In the genomic region with DNA sequence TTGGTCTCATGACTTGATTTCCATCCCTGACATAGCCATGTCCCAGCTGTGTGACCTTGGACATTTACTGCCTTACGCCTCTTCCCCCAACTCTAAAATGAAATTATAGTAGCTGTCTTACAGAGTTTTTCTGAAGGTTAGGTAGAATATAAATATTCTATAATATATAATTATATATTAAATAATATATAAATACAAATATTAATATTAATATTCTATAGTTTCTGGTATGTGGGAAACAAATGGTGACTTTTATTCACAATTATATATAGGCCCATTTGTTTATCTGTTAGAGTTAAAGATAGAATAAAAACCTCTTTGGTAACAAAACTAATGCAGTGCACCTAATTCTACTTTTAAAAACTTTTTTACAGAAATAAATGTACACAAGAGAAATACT, we compare ENCODE assay signal across 10 cellular contexts. TPM values are rescaled to one million over a fixed set of nuclear protein-coding genes. Genes with fewer than 3 reads are reported as not detected.
DNase-seq lines count a peak whose midpoint lies in the region; ATAC-seq and TF ChIP-seq lines count a peak whose summit lies in the region.
"Had no signal": no experiment of that assay in that cellular context is flagged by ENCODE, and none has a peak within 500 bp of the region (broad histone marks: within the 10 kb centered on the region; RNA-seq: fewer than 3 reads in every experiment).

No MANE protein-coding gene starts in this region.

- H3K4me1 ChIP-seq in OCI-LY3 (ENCODE audit: low read length), result peaks cover 15% of the 10 kb centered on the region; the same call in 1 of the 2 replicates

- H3K79me2 ChIP-seq in OCI-LY3 (ENCODE audit: low read length), result peaks cover 36% of the 10 kb centered on the region
- H3K79me2 ChIP-seq: parathyroid adenoma had no signal

- H3K27ac ChIP-seq in OCI-LY3 (ENCODE audit: low read length), result no peak overlapping the region
- H3K27ac ChIP-seq: parathyroid adenoma had no signal

- peaks cover 29% of the 10 kb centered on the region for H3K4me1 Mint-ChIP-seq in activated T-cell treated with anti-CD3 and anti-CD28 coated beads, Interleukin-2, amount 50 U/mL, for 72 hours (ENCODE audit: low read depth)
- peaks cover 11 to 12% of the 10 kb centered on the region in 2 donors for H3K4me1 Mint-ChIP-seq in effector memory CD8-positive, alpha-beta T cell (ENCODE audit: low read depth in 2 of 2)
- H3K4me1 Mint-ChIP-seq in stimulated activated effector memory CD8-positive, alpha-beta T cell treated with anti-CD3 and anti-CD28 coated beads, Interleukin-12 subunit alpha, Interleukin-12 subunit beta, amount 100 ng/mL, for 72 hours, result peaks cover 22% of the 10 kb centered on the region

- no peaks in the 10 kb centered on the region for H3K9me3 Mint-ChIP-seq in activated T-cell treated with anti-CD3 and anti-CD28 coated beads, Interleukin-2, amount 50 U/mL, for 72 hours
- H3K9me3 Mint-ChIP-seq in effector memory CD8-positive, alpha-beta T cell, result no peaks in the 10 kb centered on the region
- H3K9me3 Mint-ChIP-seq in stimulated activated effector memory CD8-positive, alpha-beta T cell treated with anti-CD3 and anti-CD28 coated beads, Interleukin-12 subunit alpha, Interleukin-12 subunit beta, amount 100 ng/mL, for 72 hours, result no peaks in the 10 kb centered on the region

- H3K9ac ChIP-seq in OCI-LY3 (ENCODE audit: low read length), result peak overlapping the region; percentile 87
- H3K9ac ChIP-seq: parathyroid adenoma had no signal

- no peak overlapping the region for H3K27ac Mint-ChIP-seq in activated T-cell treated with anti-CD3 and anti-CD28 coated beads, Interleukin-2, amount 50 U/mL, for 72 hours
- H3K27ac Mint-ChIP-seq in effector memory CD8-positive, alpha-beta T cell, result no peak overlapping the region
- peak overlapping the region; percentile 87 for H3K27ac Mint-ChIP-seq in stimulated activated effector memory CD8-positive, alpha-beta T cell treated with anti-CD3 and anti-CD28 coated beads, Interleukin-12 subunit alpha, Interleukin-12 subunit beta, amount 100 ng/mL, for 72 hours

- H3K36me3 ChIP-seq in OCI-LY3 (replicated peaks; ENCODE audit: low read depth, low read length), result peaks cover 15% of the 10 kb centered on the region

- H3K27me3 Mint-ChIP-seq in activated T-cell treated with anti-CD3 and anti-CD28 coated beads, Interleukin-2, amount 50 U/mL, for 72 hours (ENCODE audit: low read depth), result no peaks in the 10 kb centered on the region
- H3K27me3 Mint-ChIP-seq in effector memory CD8-positive, alpha-beta T cell, result no peaks in the 10 kb centered on the region

- H2AFZ ChIP-seq in OCI-LY3 (ENCODE audit: low read depth, low read length), result no peak overlapping the region

- H3K4me2 ChIP-seq in OCI-LY3 (ENCODE audit: low read length), result peak overlapping the region; percentile 84

- H3K9me3 ChIP-seq in OCI-LY3 (ENCODE audit: insufficient read depth, low read length), result no peaks in the 10 kb centered on the region

- no peaks in the 10 kb centered on the region for H4K20me1 ChIP-seq in OCI-LY3 (ENCODE audit: insufficient read depth, low read length)

- peak overlapping the region; percentile 85 for H3K4me3 ChIP-seq in OCI-LY3 (ENCODE audit: low read length)

- H3K36me3 Mint-ChIP-seq in activated T-cell treated with anti-CD3 and anti-CD28 coated beads, Interleukin-2, amount 50 U/mL, for 72 hours (ENCODE audit: insufficient read depth in 2 of 2), result peaks cover 3 to 18% of the 10 kb centered on the region in 2 donors
- H3K36me3 Mint-ChIP-seq in effector memory CD8-positive, alpha-beta T cell (ENCODE audit: insufficient read depth), result peaks cover 8% of the 10 kb centered on the region
- peaks cover 43% of the 10 kb centered on the region for H3K36me3 Mint-ChIP-seq in stimulated activated effector memory CD8-positive, alpha-beta T cell treated with anti-CD3 and anti-CD28 coated beads, Interleukin-12 subunit alpha, Interleukin-12 subunit beta, amount 100 ng/mL, for 72 hours

- H3K27me3 ChIP-seq in OCI-LY3 (ENCODE audit: low read depth, low read length), result no peaks in the 10 kb centered on the region

- H3K4me3 Mint-ChIP-seq in activated T-cell treated with anti-CD3 and anti-CD28 coated beads, Interleukin-2, amount 50 U/mL, for 72 hours, result peak overlapping the region; percentile 95 to 96
- H3K4me3 Mint-ChIP-seq in effector memory CD8-positive, alpha-beta T cell, result peak overlapping the region; percentile 45 to 86
- H3K4me3 Mint-ChIP-seq in stimulated activated effector memory CD8-positive, alpha-beta T cell treated with anti-CD3 and anti-CD28 coated beads, Interleukin-12 subunit alpha, Interleukin-12 subunit beta, amount 100 ng/mL, for 72 hours, result peak overlapping the region; percentile 93

- DNase-seq in activated T-cell treated with anti-CD3 and anti-CD28 coated beads, Interleukin-2, amount 50 U/mL, for 72 hours, result no peak
- DNase-seq in activated T-cell treated with anti-CD3 and anti-CD28 coated beads, Interleukin-2, amount 50 U/mL, for 1 hour, result no peak
- DNase-seq in effector memory CD8-positive, alpha-beta T cell, result no peak
- no peak for DNase-seq in stimulated activated effector memory CD8-positive, alpha-beta T cell treated with anti-CD3 and anti-CD28 coated beads, Interleukin-12 subunit alpha, Interleukin-12 subunit beta, amount 100 ng/mL, for 72 hours (ENCODE audit: low spot score in 2 of 2)
- DNase-seq in Kasumi-1 (lab: John Stamatoyannopoulos, UW), result no peak
- no peak for DNase-seq in NCI-H1930 (lab: John Stamatoyannopoulos, UW)
- no peak for DNase-seq in DMS53 treated with DMSO at 0.1 percent for 48 hours (lab: John Stamatoyannopoulos, UW; ENCODE audit: unreplicated experiment)
- DNase-seq: NCI-H1436 had no signal

- no peak for TF ChIP-seq CTCF in OCI-LY3 (IDR thresholded peaks at IDR 0.05; ENCODE audit: low read depth, low read length)

- no peak for ATAC-seq in activated T-cell treated with anti-CD3 and anti-CD28 coated beads, Interleukin-2, amount 50 U/mL, for 72 hours (replicated peaks in 1 of 2)
- no peak for ATAC-seq in effector memory CD8-positive, alpha-beta T cell (replicated peaks)
- no peak for ATAC-seq in stimulated activated effector memory CD8-positive, alpha-beta T cell treated with anti-CD3 and anti-CD28 coated beads, Interleukin-12 subunit alpha, Interleukin-12 subunit beta, amount 100 ng/mL, for 72 hours

RNA-seq across cellular contexts. Expression of gene RBBP8, which starts 1.7 kb away (rescaled TPM):
- 10 to 100 TPM; 57.2 to 64.2 TPM for total RNA-seq in activated T-cell treated with anti-CD3 and anti-CD28 coated beads, Interleukin-2, amount 50 U/mL, for 72 hours
